ENCODE assay signal across 9 cellular contexts in the genomic region with DNA sequence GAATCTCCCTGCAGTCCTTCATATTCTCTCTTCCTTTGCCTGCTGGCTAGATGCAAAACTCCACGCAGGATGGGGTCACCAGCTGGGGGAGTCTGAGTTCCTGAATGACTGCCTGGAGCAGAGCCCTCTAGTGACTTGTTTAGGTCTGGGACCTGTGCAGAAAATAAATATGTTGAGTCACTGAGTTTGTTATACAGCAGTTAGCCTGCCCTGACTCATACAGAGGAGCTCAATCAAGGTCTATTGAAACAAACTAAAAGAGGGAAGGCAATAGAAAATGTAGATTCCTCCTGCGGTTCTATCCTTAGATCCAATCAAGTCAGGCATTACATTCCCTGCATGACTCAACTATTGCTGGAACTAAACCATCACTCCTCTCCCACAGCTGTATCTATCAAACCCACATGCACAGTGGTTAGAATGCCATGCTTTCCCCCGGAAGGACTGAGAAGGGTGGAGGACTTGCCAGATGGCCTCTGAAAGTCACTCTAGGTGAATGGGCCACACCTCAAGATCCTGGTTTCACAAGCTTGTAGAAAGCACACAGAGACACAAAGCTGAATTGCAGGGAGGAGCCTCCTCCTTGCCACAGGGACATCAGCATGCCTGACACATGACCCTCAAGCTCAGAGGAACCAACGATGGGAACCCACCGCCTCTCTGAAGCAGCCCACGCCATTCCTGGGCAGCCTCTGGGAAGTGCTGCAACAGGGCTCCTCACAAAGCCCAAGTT.
DNase-seq lines count a peak whose midpoint lies in the region; ATAC-seq, FAIRE-seq and TF ChIP-seq lines count a peak whose summit lies in the region.
"Had no signal": no experiment of that assay in that cellular context is flagged by ENCODE, and none has a peak within 500 bp of the region (broad histone marks: within the 10 kb centered on the region; RNA-seq: fewer than 3 reads in every experiment).

No MANE protein-coding gene starts in this region.

- peak overlapping the region; percentile 37 for H3K9ac ChIP-seq in mesenchymal stem cell (ENCODE audit: low read length)

- no peak overlapping the region for H2AFZ ChIP-seq in mesenchymal stem cell (ENCODE audit: low read depth, low read length)

- no peak overlapping the region for H2BK15ac ChIP-seq in mesenchymal stem cell (ENCODE audit: low read depth, poor library complexity, severe bottlenecking)

- H2BK120ac ChIP-seq in mesenchymal stem cell (ENCODE audit: low read depth, low read length), result no peak overlapping the region

- WGBS in mesenchymal stem cell, result 74% methylated on average over 6 of the region's 6 CpGs

- H3K36me3 Mint-ChIP-seq in WTC11, result no peaks in the 10 kb centered on the region

- peak overlapping the region in 1 of 2 experiments; percentile 1 for H3K4me3 ChIP-seq in mesenchymal stem cell (ENCODE audit: insufficient read depth in 1 of 2, low read depth in 1 of 2, low read length in 2 of 2)

- H3K27me3 ChIP-seq in mesenchymal stem cell (ENCODE audit: control insufficient read depth in 1 of 2, insufficient read depth in 1 of 2, low read length in 2 of 2), result peaks cover 3 to 22% of the 10 kb centered on the region in 2 experiments

- H3K4ac ChIP-seq in mesenchymal stem cell (ENCODE audit: low read depth in 1 of 2, low read length in 2 of 2), result no peak overlapping the region

- H3K36me3 ChIP-seq in mesenchymal stem cell (ENCODE audit: control insufficient read depth in 1 of 2, insufficient read depth in 2 of 2, low read depth in 1 of 2, low read length in 2 of 2), result no peaks in the 10 kb centered on the region

- no peak overlapping the region for H3K18ac ChIP-seq in mesenchymal stem cell (ENCODE audit: low read depth in 1 of 2, low read length in 2 of 2)

- TF ChIP-seq CTCF in WTC11 (IDR thresholded peaks at IDR 0.05), result no peak

- H2BK12ac ChIP-seq in mesenchymal stem cell (ENCODE audit: low read length in 2 of 2), result peak overlapping the region in 1 of 2 experiments; percentile 38

- H3K14ac ChIP-seq in mesenchymal stem cell (ENCODE audit: low read length in 2 of 2), result no peak overlapping the region

- H3K4me3 Mint-ChIP-seq in WTC11, result no peak overlapping the region

- peaks cover 19% of the 10 kb centered on the region; the same call in 1 of the 2 replicates for H3K4me1 Mint-ChIP-seq in WTC11

- peaks cover 7% of the 10 kb centered on the region for H3K4me1 ChIP-seq in mesenchymal stem cell (ENCODE audit: control insufficient read depth, insufficient read depth, low read depth, low read length)

- H3K9me3 Mint-ChIP-seq in WTC11, result no peaks in the 10 kb centered on the region

- no peak overlapping the region for H3K27ac ChIP-seq in mesenchymal stem cell (ENCODE audit: low read length, poor library complexity, severe bottlenecking)

- ATAC-seq in WTC11 (peak; percentile 75), GM21786 (IDR thresholded peaks at IDR 0.05; ENCODE audit: unreplicated experiment) (no peak)

- CTCF ChIA-PET in WTC11 (lab: Charles Lee), result interaction anchor here (0.6 to 3.8 kb wide), 18 partner anchors 8 to 75 kb away, joined by 3 to 14 read pairs (median 5); partner anchors contain the start of gene SH3PXD2A

- no peak overlapping the region for H4K91ac ChIP-seq in mesenchymal stem cell (ENCODE audit: low read length)

- no peak overlapping the region for H3K4me2 ChIP-seq in mesenchymal stem cell (ENCODE audit: low read length, poor library complexity, severe bottlenecking)

- no peak overlapping the region for H4K8ac ChIP-seq in mesenchymal stem cell (ENCODE audit: low read length)

- FAIRE-seq in HTR-8/SVneo (lab: Jason Lieb, UNC), result peak; percentile 68

- H3K79me1 ChIP-seq in mesenchymal stem cell (replicated peaks; ENCODE audit: low read length, poor library complexity, severe bottlenecking), result no peaks in the 10 kb centered on the region

- no peak overlapping the region for H3K27ac Mint-ChIP-seq in WTC11

- DNase-seq in DMS 273 (lab: John Stamatoyannopoulos, UW; ENCODE audit: unreplicated experiment) (peak; percentile 46), HTR-8/SVneo (ENCODE audit: insufficient read length, low spot score) (no peak), WTC11 (ENCODE audit: low spot score) (no peak), mesenchymal stem cell (peak; percentile 91), NCI-H2227 (lab: John Stamatoyannopoulos, UW; ENCODE audit: unreplicated experiment) (no peak), NCI-H2227 treated with DMSO at 0.1 percent for 48 hours (lab: John Stamatoyannopoulos, UW) (no peak), midbrain (lab: John Stamatoyannopoulos, UW) (no peak)
- DNase-seq: activated naive CD4-positive, alpha-beta T cell had no signal

- no peak overlapping the region for H2AK5ac ChIP-seq in mesenchymal stem cell (ENCODE audit: low read length, severe bottlenecking)

- POLR2A ChIA-PET in WTC11 (lab: Charles Lee), result interaction anchor here (0.7 to 1.6 kb wide), 3 partner anchors 9 to 73 kb away, joined by 3 to 5 read pairs (median 3); no protein-coding TSS in a partner anchor

- H3K9me3 ChIP-seq in mesenchymal stem cell (ENCODE audit: control insufficient read depth, low read length), result no peaks in the 10 kb centered on the region

- H3K27me3 Mint-ChIP-seq in WTC11 (ENCODE audit: low read depth), result no peaks in the 10 kb centered on the region

- no peak overlapping the region for H3K23ac ChIP-seq in mesenchymal stem cell (ENCODE audit: low read length in 2 of 2)

- H2BK5ac ChIP-seq in mesenchymal stem cell (ENCODE audit: low read depth, low read length, poor library complexity, severe bottlenecking), result no peak overlapping the region

TF ChIP-seq in WTC11, 78 proteins besides CTCF, POLR2A, EP300 and RAD21 (continues in another document):
- TF ChIP-seq, protein P1, sequence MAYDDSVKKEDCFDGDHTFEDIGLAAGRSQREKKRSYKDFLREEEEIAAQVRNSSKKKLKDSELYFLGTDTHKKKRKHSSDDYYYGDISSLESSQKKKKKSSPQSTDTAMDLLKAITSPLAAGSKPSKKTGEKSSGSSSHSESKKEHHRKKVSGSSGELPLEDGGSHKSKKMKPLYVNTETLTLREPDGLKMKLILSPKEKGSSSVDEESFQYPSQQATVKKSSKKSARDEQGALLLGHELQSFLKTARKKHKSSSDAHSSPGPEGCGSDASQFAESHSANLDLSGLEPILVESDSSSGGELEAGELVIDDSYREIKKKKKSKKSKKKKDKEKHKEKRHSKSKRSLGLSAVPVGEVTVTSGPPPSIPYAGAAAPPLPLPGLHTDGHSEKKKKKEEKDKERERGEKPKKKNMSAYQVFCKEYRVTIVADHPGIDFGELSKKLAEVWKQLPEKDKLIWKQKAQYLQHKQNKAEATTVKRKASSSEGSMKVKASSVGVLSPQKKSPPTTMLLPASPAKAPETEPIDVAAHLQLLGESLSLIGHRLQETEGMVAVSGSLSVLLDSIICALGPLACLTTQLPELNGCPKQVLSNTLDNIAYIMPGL (CRISPR knock-in tag; IDR thresholded peaks at IDR 0.05), result no peak
- no peak for TF ChIP-seq TP53 (CRISPR knock-in tag; IDR thresholded peaks at IDR 0.05)
- no peak for TF ChIP-seq TCF7 (CRISPR knock-in tag; IDR thresholded peaks at IDR 0.05; ENCODE audit: low read depth)
- no peak for TF ChIP-seq SP1 (CRISPR knock-in tag; conservative IDR thresholded peaks at IDR 0.05)
- no peak for TF ChIP-seq ZNF416 (CRISPR knock-in tag; IDR thresholded peaks at IDR 0.05)
- no peak for TF ChIP-seq ZNF138 (CRISPR knock-in tag; conservative IDR thresholded peaks at IDR 0.05)
- no peak for TF ChIP-seq STAT6 (CRISPR knock-in tag; conservative IDR thresholded peaks at IDR 0.05; ENCODE audit: low read depth)
- no peak for TF ChIP-seq ZNF219 (CRISPR knock-in tag; IDR thresholded peaks at IDR 0.05; ENCODE audit: borderline replicate concordance)
- no peak for TF ChIP-seq RORB (CRISPR knock-in tag; IDR thresholded peaks at IDR 0.05)
- no peak for TF ChIP-seq GRHL2 (CRISPR knock-in tag; IDR thresholded peaks at IDR 0.05; ENCODE audit: insufficient replicate concordance, severe bottlenecking)
- no peak for TF ChIP-seq ELF4 (CRISPR knock-in tag; IDR thresholded peaks at IDR 0.05; ENCODE audit: low read depth)
- no peak for TF ChIP-seq NFATC4 (CRISPR knock-in tag; IDR thresholded peaks at IDR 0.05)

Comparison
In these comparisons a context has a peak if more than half of its experiments do, and no peak if none do; other contexts are left out.
1. DNase-seq: peak in DMS 273 (single experiment) and mesenchymal stem cell (single experiment); none in HTR-8/SVneo (single experiment), WTC11 (single experiment), NCI-H2227 (single experiment), NCI-H2227 treated with DMSO at 0.1 percent for 48 hours (single experiment) and midbrain (single experiment).